Comparison of ENCODE assay signal across 8 cellular contexts in genomic region chr12:92987846-92988621, GRCh38. TPM values are rescaled to one million over a fixed set of nuclear protein-coding genes. Genes with fewer than 3 reads are reported as not detected.
DNase-seq lines count a peak whose midpoint lies in the region; ATAC-seq and TF ChIP-seq lines count a peak whose summit lies in the region.

No MANE protein-coding gene starts in this region.

- no peaks in the 10 kb centered on the region for H3K9me3 Mint-ChIP-seq in activated naive CD8-positive, alpha-beta T cell treated with anti-CD3 and anti-CD28 coated beads, Interleukin-2, amount 50 U/mL, for 24 hours
- H3K9me3 Mint-ChIP-seq in natural killer cell treated with Interleukin-12 subunit alpha and Interleukin-12 subunit beta and Interleukin-15 and Interleukin-18, amount 100 ng/mL, for 72 hours: no peaks in the 10 kb centered on the region

- POLR2A ChIA-PET in IMR-90 (lab: Charles Lee; ENCODE audit: unreplicated experiment): no interaction called here

- peaks cover 3% of the 10 kb centered on the region; the same call in 1 of the 2 replicates for H3K9me1 ChIP-seq in IMR-90 (ENCODE audit: insufficient read depth, low read length)

- H3K23ac ChIP-seq in IMR-90 (ENCODE audit: low read depth, low read length): peak overlapping the region; percentile 82; the same call in 1 of the 2 replicates

- H2AK5ac ChIP-seq in IMR-90 (ENCODE audit: low read depth, low read length): peak overlapping the region; percentile 64; the same call in 1 of the 2 replicates

- H3K36me3 Mint-ChIP-seq in activated naive CD8-positive, alpha-beta T cell treated with anti-CD3 and anti-CD28 coated beads, Interleukin-2, amount 50 U/mL, for 24 hours (ENCODE audit: low read depth): no peaks in the 10 kb centered on the region
- H3K36me3 Mint-ChIP-seq in natural killer cell treated with Interleukin-12 subunit alpha and Interleukin-12 subunit beta and Interleukin-15 and Interleukin-18, amount 100 ng/mL, for 72 hours: no peaks in the 10 kb centered on the region

- H2BK120ac ChIP-seq in IMR-90 (ENCODE audit: low read depth, low read length): peak overlapping the region; percentile 62

- H2BK20ac ChIP-seq in IMR-90 (ENCODE audit: low read depth, low read length): peak overlapping the region; percentile 49

- peak overlapping the region in 1 of 2 experiments; percentile 8; a peak in 2 of 4 replicates for H4K8ac ChIP-seq in IMR-90 (ENCODE audit: low read depth in 2 of 2, low read length in 2 of 2)

- DNase-seq in IMR-90 (no peak), kidney tubule cell (ENCODE audit: low spot score) (no peak), NCI-H1694 treated with DMSO at 0.1 percent for 48 hours (lab: John Stamatoyannopoulos, UW) (no peak), cerebellar nuclear complex (lab: John Stamatoyannopoulos, UW) (no peak)
- peak; percentile 46 for DNase-seq in activated naive CD8-positive, alpha-beta T cell treated with anti-CD3 and anti-CD28 coated beads, Interleukin-2, amount 50 U/mL, for 24 hours
- DNase-seq in natural killer cell treated with Interleukin-12 subunit alpha and Interleukin-12 subunit beta and Interleukin-15 and Interleukin-18, amount 100 ng/mL, for 72 hours (ENCODE audit: low spot score): no peak

- ATAC-seq in GM18499 (IDR thresholded peaks at IDR 0.05; ENCODE audit: insufficient read depth, unreplicated experiment) (peak; percentile 79), GM21529 (IDR thresholded peaks at IDR 0.05; ENCODE audit: unreplicated experiment) (peak; percentile 85), IMR-90 (ENCODE audit: low read depth) (peak; percentile 19; the same call in 1 of the 2 replicates)
- peak; percentile 71 for ATAC-seq in activated naive CD8-positive, alpha-beta T cell treated with anti-CD3 and anti-CD28 coated beads, Interleukin-2, amount 50 U/mL, for 24 hours
- peak; percentile 57 to 69 for ATAC-seq in natural killer cell treated with Interleukin-12 subunit alpha and Interleukin-12 subunit beta and Interleukin-15 and Interleukin-18, amount 100 ng/mL, for 72 hours

- peaks cover 2% of the 10 kb centered on the region for H3K9me3 ChIP-seq in IMR-90 (ENCODE audit: control insufficient read depth, insufficient read depth, low read length)

- H2BK5ac ChIP-seq in IMR-90 (ENCODE audit: low read depth, low read length, poor library complexity, severe bottlenecking): no peak overlapping the region

- no peak overlapping the region for H3K56ac ChIP-seq in IMR-90 (ENCODE audit: extremely low read depth, insufficient read depth, low read length)

- H3K27me3 Mint-ChIP-seq in activated naive CD8-positive, alpha-beta T cell treated with anti-CD3 and anti-CD28 coated beads, Interleukin-2, amount 50 U/mL, for 24 hours: no peaks in the 10 kb centered on the region
- H3K27me3 Mint-ChIP-seq in natural killer cell treated with Interleukin-12 subunit alpha and Interleukin-12 subunit beta and Interleukin-15 and Interleukin-18, amount 100 ng/mL, for 72 hours: peaks cover 12 to 22% of the 10 kb centered on the region in 2 donors

- no peak overlapping the region for H4K91ac ChIP-seq in IMR-90 (ENCODE audit: insufficient read depth, low read depth, low read length)

- H3K18ac ChIP-seq in IMR-90 (ENCODE audit: low read depth, low read length): no peak overlapping the region

- no peak for TF ChIP-seq RAD21 in IMR-90 (IDR thresholded peaks at IDR 0.05; ENCODE audit: low read length)

- peak overlapping the region; percentile 56; the same call in 1 of the 3 replicates for H2BK15ac ChIP-seq in IMR-90 (ENCODE audit: low read depth, low read length)

- intact Hi-C loops in IMR-90 (cut with micrococcal nuclease): loop anchor here (1.0 to 10.0 kb wide), 6 partner anchors 139 to 1117 kb away; no protein-coding TSS in a partner anchor

- H3K36me3 ChIP-seq in IMR-90 (ENCODE audit: control insufficient read depth, insufficient read depth, low read length): no peaks in the 10 kb centered on the region

- BruUV-seq in IMR-90 (replicated peaks; lab: Mats Ljungman, UMichigan): no TSS peak

- peak overlapping the region; percentile 13 for H3K4me3 Mint-ChIP-seq in activated naive CD8-positive, alpha-beta T cell treated with anti-CD3 and anti-CD28 coated beads, Interleukin-2, amount 50 U/mL, for 24 hours
- peak overlapping the region; percentile 6 for H3K4me3 Mint-ChIP-seq in natural killer cell treated with Interleukin-12 subunit alpha and Interleukin-12 subunit beta and Interleukin-15 and Interleukin-18, amount 100 ng/mL, for 72 hours

- H2AFZ ChIP-seq in IMR-90 (replicated peaks; ENCODE audit: low read length, poor library complexity): peak overlapping the region; percentile 66

- H3K27ac ChIP-seq in IMR-90 (ENCODE audit: insufficient read depth, low read length): no peak overlapping the region

- no peak overlapping the region; the same call in 1 of the 2 replicates for H4K5ac ChIP-seq in IMR-90 (ENCODE audit: low read depth, low read length)

- no peak for TF ChIP-seq CTCF in IMR-90 (conservative IDR thresholded peaks at IDR 0.05; ENCODE audit: low read depth, low read length)

- H3K4ac ChIP-seq in IMR-90 (ENCODE audit: low read depth, low read length): peak overlapping the region; percentile 73

- H3K4me1 Mint-ChIP-seq in activated naive CD8-positive, alpha-beta T cell treated with anti-CD3 and anti-CD28 coated beads, Interleukin-2, amount 50 U/mL, for 24 hours: peaks cover 46% of the 10 kb centered on the region
- peaks cover 7 to 12% of the 10 kb centered on the region in 2 donors for H3K4me1 Mint-ChIP-seq in natural killer cell treated with Interleukin-12 subunit alpha and Interleukin-12 subunit beta and Interleukin-15 and Interleukin-18, amount 100 ng/mL, for 72 hours (ENCODE audit: low read depth in 2 of 2)

- no peak overlapping the region for H3K4me3 ChIP-seq in IMR-90 (ENCODE audit: insufficient read depth, low read depth, low read length)

- peak overlapping the region; percentile 65 for H3K14ac ChIP-seq in IMR-90 (replicated peaks; ENCODE audit: low read depth, low read length)

- H3K27me3 ChIP-seq in IMR-90 (ENCODE audit: control insufficient read depth, insufficient read depth, low read length): no peaks in the 10 kb centered on the region

- no peak for TF ChIP-seq POLR2A in IMR-90 (IDR thresholded peaks at IDR 0.05; ENCODE audit: low read depth, low read length)

- no peak overlapping the region for H2AK9ac ChIP-seq in IMR-90 (replicated peaks; ENCODE audit: low read depth, low read length, poor library complexity)

- H3K79me1 ChIP-seq in IMR-90 (ENCODE audit: low read depth in 1 of 2, low read length in 2 of 2): no peaks in the 10 kb centered on the region; a peak in 1 of 4 replicates

- CTCF ChIA-PET in IMR-90 (lab: Yijun Ruan, JAX): interaction anchor here (0.6 to 2.2 kb wide), 17 partner anchors 9 to 1502 kb away, joined by 3 to 18 read pairs (median 4); no protein-coding TSS in a partner anchor

- dilution Hi-C loops in IMR-90 (cut with HindIII; ENCODE audit: low sequenced_read_pairs, unreplicated experiment): loop anchor here (25.0 kb wide), 1 partner anchor 399 kb away; the partner anchor contains the start of gene NUDT4

- WGBS in IMR-90 (ENCODE audit: extremely low coverage in 2 of 2, insufficient read length in 1 of 2), 2 experiments: 100% methylated on average over 2 of the region's 4 CpGs; no CpG with 5 or more reads in 1 of the 2 experiments

- H3K4me2 ChIP-seq in IMR-90 (ENCODE audit: low read depth, low read length): no peak overlapping the region

- H4K20me1 ChIP-seq in IMR-90 (ENCODE audit: insufficient read depth, low read length): no peaks in the 10 kb centered on the region

- H3K4me1 ChIP-seq in IMR-90 (ENCODE audit: control insufficient read depth, insufficient read depth, low read length): peaks cover 2% of the 10 kb centered on the region; the same call in 1 of the 2 replicates

- H3K9ac ChIP-seq in IMR-90 (ENCODE audit: low read depth, low read length): no peak overlapping the region; the same call in 1 of the 2 replicates

- in situ Hi-C loops in IMR-90 (cut with MboI; ENCODE audit: low sequenced_read_pairs): loop anchor here (5.0 to 25.0 kb wide), 3 partner anchors 394 to 1124 kb away; no protein-coding TSS in a partner anchor

- H3K27ac Mint-ChIP-seq in activated naive CD8-positive, alpha-beta T cell treated with anti-CD3 and anti-CD28 coated beads, Interleukin-2, amount 50 U/mL, for 24 hours: peak overlapping the region; percentile 97
- peak overlapping the region in 1 of 2 donors; percentile 34 for H3K27ac Mint-ChIP-seq in natural killer cell treated with Interleukin-12 subunit alpha and Interleukin-12 subunit beta and Interleukin-15 and Interleukin-18, amount 100 ng/mL, for 72 hours

TF ChIP-seq in IMR-90, 13 proteins besides CTCF, POLR2A, EP300 and RAD21 (continues in another document):
- TF ChIP-seq RCOR1 (IDR thresholded peaks at IDR 0.05; ENCODE audit: insufficient replicate concordance, low read length): no peak
- TF ChIP-seq USF2 (IDR thresholded peaks at IDR 0.05; ENCODE audit: low read depth, low read length): no peak
- TF ChIP-seq NFE2L2 (IDR thresholded peaks at IDR 0.05; ENCODE audit: low read depth, low read length): no peak
- TF ChIP-seq BHLHE40 (IDR thresholded peaks at IDR 0.05; ENCODE audit: low read depth, low read length): no peak
- TF ChIP-seq RFX5 (IDR thresholded peaks at IDR 0.05; ENCODE audit: low read depth, low read length): no peak
- no peak for TF ChIP-seq ELK1 (IDR thresholded peaks at IDR 0.05; ENCODE audit: borderline replicate concordance, low read depth, low read length)
- no peak for TF ChIP-seq FOS (IDR thresholded peaks at IDR 0.05; ENCODE audit: low read depth, low read length)

RNA-seq across cellular contexts. Expression of gene EEA1, which starts 58.9 kb away (rescaled TPM):
- 12.5 and 23.9 TPM in 2 replicates for total RNA-seq in IMR-90 (2012; rRNA removed)
- polyA plus RNA-seq in IMR-90 (2012; rRNA removed): 4.6 and 4.8 TPM in 2 replicates
- polyA plus RNA-seq in IMR-90 (2012; cell fraction: cytosol; rRNA removed): 0.26 and 0.33 TPM in 2 replicates
- polyA plus RNA-seq in IMR-90 (2012; cell fraction: nucleus; rRNA removed; ENCODE audit: low replicate concordance): 0.34 and 3.3 TPM in 2 replicates
- 10 to 100 TPM; 12.1 to 23.8 TPM for total RNA-seq in natural killer cell treated with Interleukin-12 subunit alpha and Interleukin-12 subunit beta and Interleukin-15 and Interleukin-18, amount 100 ng/mL, for 72 hours

Comparison
In these comparisons a context has a peak if more than half of its experiments do, and no peak if none do; other contexts are left out.
1. ATAC-seq: peak in every context shown above with its lines; median percentile 85 in GM21529; 79 in GM18499; 71 in activated naive CD8-positive, alpha-beta T cell treated with anti-CD3 and anti-CD28 coated beads, Interleukin-2, amount 50 U/mL, for 24 hours; 63 in natural killer cell treated with Interleukin-12 subunit alpha and Interleukin-12 subunit beta and Interleukin-15 and Interleukin-18, amount 100 ng/mL, for 72 hours; 19 in IMR-90.